In the genomic region with DNA sequence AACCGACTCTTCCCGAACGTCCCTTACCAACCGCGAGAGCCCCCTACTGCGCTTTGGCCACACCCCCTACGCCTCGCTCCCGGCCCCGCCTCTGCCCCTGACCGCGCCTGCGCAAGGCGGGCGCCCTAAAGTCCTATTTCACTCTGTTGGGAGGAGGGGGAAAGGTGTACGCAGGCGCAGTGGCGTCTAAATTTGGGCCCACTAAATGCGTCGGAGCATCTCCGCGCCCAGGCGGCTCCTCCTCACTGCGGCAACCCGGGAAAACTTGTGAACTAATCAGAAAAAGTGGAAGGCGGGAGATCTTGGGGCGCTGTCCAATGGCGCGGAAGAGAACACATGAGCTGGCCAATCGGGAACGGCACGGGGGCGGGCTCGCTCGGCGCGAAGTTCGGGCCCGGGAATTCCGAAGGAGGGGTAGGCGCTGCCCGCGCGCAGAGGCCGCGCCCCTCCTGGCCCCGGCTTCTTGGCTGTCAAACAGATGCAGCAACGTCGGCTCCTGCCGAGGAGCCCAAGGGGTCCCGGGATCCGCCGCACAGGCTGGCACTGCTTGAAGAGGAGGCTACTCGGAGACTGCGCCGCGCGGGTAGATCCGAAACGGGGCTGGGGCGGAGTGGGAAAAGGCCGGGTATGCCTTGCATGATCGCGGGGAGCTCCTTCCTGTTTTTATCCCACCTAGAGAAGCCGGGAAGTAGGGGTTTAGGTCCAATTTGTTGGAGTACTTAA, we compare ENCODE assay signal across 8 cellular contexts. TPM values are rescaled to one million over a fixed set of nuclear protein-coding genes. Genes with fewer than 3 reads are reported as not detected.
DNase-seq lines count a peak whose midpoint lies in the region; ATAC-seq, FAIRE-seq and TF ChIP-seq lines count a peak whose summit lies in the region.

A gene with protein sequence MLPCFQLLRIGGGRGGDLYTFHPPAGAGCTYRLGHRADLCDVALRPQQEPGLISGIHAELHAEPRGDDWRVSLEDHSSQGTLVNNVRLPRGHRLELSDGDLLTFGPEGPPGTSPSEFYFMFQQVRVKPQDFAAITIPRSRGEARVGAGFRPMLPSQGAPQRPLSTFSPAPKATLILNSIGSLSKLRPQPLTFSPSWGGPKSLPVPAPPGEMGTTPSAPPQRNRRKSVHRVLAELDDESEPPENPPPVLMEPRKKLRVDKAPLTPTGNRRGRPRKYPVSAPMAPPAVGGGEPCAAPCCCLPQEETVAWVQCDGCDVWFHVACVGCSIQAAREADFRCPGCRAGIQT (plus strand): TSS at position 450 of the 723 bp plus-strand sequence. CDS start 881 bp downstream, outside the sequence.

- peaks cover 13% of the 10 kb centered on the region for H3K4me1 ChIP-seq in astrocyte (ENCODE audit: insufficient read depth, low read length)
- H3K4me1 ChIP-seq in right atrium auricular region, result peaks cover 0 to 20% of the 10 kb centered on the region in 2 donors
- H3K4me1 ChIP-seq in aorta (ENCODE audit: control insufficient read depth in 1 of 2, insufficient read depth in 2 of 2, low read length in 2 of 2), result no peaks in the 10 kb centered on the region

- H4K20me1 ChIP-seq in astrocyte (ENCODE audit: insufficient read depth, low read length), result no peaks in the 10 kb centered on the region

- H3K9me3 Mint-ChIP-seq in astrocyte (ENCODE audit: unreplicated experiment), result no peaks in the 10 kb centered on the region

- peak within 1 kb of the TSS; percentile 92 for H2AFZ ChIP-seq in astrocyte (ENCODE audit: low read depth, low read length)

- 0 to 1% methylated on average over 60 to 65 of the region's 65 CpGs for WGBS in aorta, 2 donors

- peak within 1 kb of the TSS; percentile 77 for H3K4me3 ChIP-seq in astrocyte (ENCODE audit: insufficient read depth, low read depth, low read length)
- H3K4me3 ChIP-seq in right atrium auricular region, result peak within 1 kb of the TSS; percentile 52 to 72
- peak within 1 kb of the TSS; percentile 59 to 61 for H3K4me3 ChIP-seq in aorta (ENCODE audit: low read length in 2 of 2)

- H3K27me3 Mint-ChIP-seq in astrocyte (ENCODE audit: low read depth, unreplicated experiment), result peaks cover 2% of the 10 kb centered on the region

- FAIRE-seq in astrocyte (lab: Jason Lieb, UNC), result no peak

- H3K27ac ChIP-seq in astrocyte (ENCODE audit: low read depth, low read length), result peak within 1 kb of the TSS; percentile 77
- peak within 1 kb of the TSS; percentile 58 to 80 for H3K27ac ChIP-seq in right atrium auricular region
- peak within 1 kb of the TSS in 1 of 2 donors; percentile 41 for H3K27ac ChIP-seq in aorta (ENCODE audit: low read depth in 1 of 2, low read length in 2 of 2)

- H3K4me3 Mint-ChIP-seq in astrocyte (ENCODE audit: unreplicated experiment), result peak within 1 kb of the TSS; percentile 91

- peak within 1 kb of the TSS; percentile 93 for H3K4me2 ChIP-seq in astrocyte (ENCODE audit: low read length)

- no peaks in the 10 kb centered on the region for H3K9me3 ChIP-seq in astrocyte (ENCODE audit: insufficient read depth, low read depth, low read length)
- no peaks in the 10 kb centered on the region for H3K9me3 ChIP-seq in right atrium auricular region
- no peaks in the 10 kb centered on the region for H3K9me3 ChIP-seq in aorta (ENCODE audit: control insufficient read depth, low read length)

- TF ChIP-seq CTCF in astrocyte (IDR thresholded peaks at IDR 0.05; ENCODE audit: insufficient read depth, low read depth, low read length), result no peak
- peak in 1 of 2 donors; percentile 15 for TF ChIP-seq CTCF in right atrium auricular region (IDR thresholded peaks at IDR 0.05)

- H3K9ac ChIP-seq in astrocyte (ENCODE audit: low read length), result peak within 1 kb of the TSS; percentile 92

- peaks cover 16% of the 10 kb centered on the region for H3K79me2 ChIP-seq in astrocyte (ENCODE audit: insufficient read depth, low read length)

- peak within 1 kb of the TSS; percentile 1 for H3K27ac Mint-ChIP-seq in astrocyte (ENCODE audit: unreplicated experiment)

- peaks cover 2% of the 10 kb centered on the region for H3K4me1 Mint-ChIP-seq in astrocyte (ENCODE audit: low read depth, unreplicated experiment)

- intact Hi-C loops in aorta (cut with DNase I), result no loop called here

- no peaks in the 10 kb centered on the region for H3K27me3 ChIP-seq in astrocyte (ENCODE audit: insufficient read depth, low read length)
- H3K27me3 ChIP-seq in right atrium auricular region, result no peaks in the 10 kb centered on the region
- no peaks in the 10 kb centered on the region for H3K27me3 ChIP-seq in aorta (ENCODE audit: control insufficient read depth in 1 of 2, insufficient read depth in 2 of 2, low read length in 1 of 2)

- DNase-seq in NCI-H2029 treated with DMSO at 0.1 percent for 48 hours (lab: John Stamatoyannopoulos, UW), result peak; percentile 98
- peak; percentile 99 for DNase-seq in T-helper 22 cell (ENCODE audit: low read depth)
- peak; percentile 94 for DNase-seq in astrocyte (ENCODE audit: low read depth)
- peak; percentile 99 for DNase-seq in right atrium auricular region (ENCODE audit: low spot score)
- DNase-seq in putamen (ENCODE audit: low spot score), result peak; percentile 98
- peak; percentile 100 for DNase-seq in aorta

- H3K36me3 ChIP-seq in astrocyte (ENCODE audit: insufficient read depth, low read length) (no peaks in the 10 kb centered on the region), right atrium auricular region (peaks cover 13% of the 10 kb centered on the region), aorta (ENCODE audit: control insufficient read depth in 1 of 2, insufficient read depth in 2 of 2, low read length in 1 of 2) (no peaks in the 10 kb centered on the region)

- H3K36me3 Mint-ChIP-seq in astrocyte (ENCODE audit: low read depth, unreplicated experiment), result peaks cover 4% of the 10 kb centered on the region

- ATAC-seq in GM18511 (IDR thresholded peaks at IDR 0.05; ENCODE audit: unreplicated experiment), result peak; percentile 90
- ATAC-seq in HG03025 (IDR thresholded peaks at IDR 0.05; ENCODE audit: low FRiP score, unreplicated experiment), result peak; percentile 86
- peak; percentile 97 for ATAC-seq in aorta (ENCODE audit: low FRiP score)

RNA-seq across cellular contexts. Expression of the gene that starts here (rescaled TPM):
- total RNA-seq in astrocyte (1.5 and 2.5 TPM in 2 replicates), right atrium auricular region (1 to 10 TPM; 1.5 to 1.6 TPM), aorta (1 to 10 TPM; 3.1 to 8.3 TPM)
- 1 to 10 TPM; 3.4 to 4.2 TPM for polyA plus RNA-seq in aorta
